Comparison of ENCODE assay signal across 15 cellular contexts in the genomic region with DNA sequence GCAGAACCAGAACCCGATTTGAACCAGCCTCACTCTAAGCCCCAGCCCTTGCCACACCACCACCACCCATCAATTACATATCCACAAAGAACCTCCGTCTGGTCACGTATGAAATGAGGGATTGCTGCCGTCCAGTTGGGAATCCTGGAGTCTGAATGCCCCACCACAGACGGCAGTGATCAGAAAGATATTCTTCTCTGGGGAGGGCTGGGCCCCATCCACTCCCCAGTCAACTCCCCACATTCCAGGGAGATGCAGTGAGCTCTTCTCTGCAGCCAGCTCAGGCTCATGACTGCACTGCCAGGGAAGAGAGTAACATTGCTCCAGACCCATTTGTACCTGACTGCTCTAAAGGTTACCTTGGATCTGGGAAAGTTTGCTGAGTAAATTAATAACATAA. TPM values are rescaled to one million over a fixed set of nuclear protein-coding genes. Genes with fewer than 3 reads are reported as not detected.
DNase-seq lines count a peak whose midpoint lies in the region; ATAC-seq, FAIRE-seq and TF ChIP-seq lines count a peak whose summit lies in the region.
"Had no signal": no experiment of that assay in that cellular context is flagged by ENCODE, and none has a peak within 500 bp of the region (broad histone marks: within the 10 kb centered on the region; RNA-seq: fewer than 3 reads in every experiment).

No MANE protein-coding gene starts in this region.

- H3K79me1 ChIP-seq in mesenchymal stem cell (replicated peaks; ENCODE audit: low read length, poor library complexity, severe bottlenecking) = peaks cover 2% of the 10 kb centered on the region

- no peaks in the 10 kb centered on the region for H3K27me3 ChIP-seq in GM23248 (replicated peaks; ENCODE audit: insufficient read depth)
- no peaks in the 10 kb centered on the region for H3K27me3 ChIP-seq in astrocyte (ENCODE audit: insufficient read depth, low read length)
- H3K27me3 ChIP-seq in mesenchymal stem cell (ENCODE audit: control insufficient read depth in 1 of 2, insufficient read depth in 1 of 2, low read length in 2 of 2) = no peaks in the 10 kb centered on the region

- no peaks in the 10 kb centered on the region for H3K36me3 Mint-ChIP-seq in astrocyte (ENCODE audit: low read depth, unreplicated experiment)
- no peaks in the 10 kb centered on the region for H3K36me3 Mint-ChIP-seq in type B pancreatic cell
- H3K36me3 Mint-ChIP-seq in activated T-helper 17 cell treated with anti-CD3 and anti-CD28 coated beads, Interleukin-2, amount 50 U/mL, for 72 hours (ENCODE audit: low read depth) = no peaks in the 10 kb centered on the region
- H3K36me3 Mint-ChIP-seq: IgD-negative memory B cell had no signal

- H3K9me3 ChIP-seq in GM23248 (ENCODE audit: low read depth) (no peaks in the 10 kb centered on the region), astrocyte (ENCODE audit: insufficient read depth, low read depth, low read length) (no peaks in the 10 kb centered on the region), mesenchymal stem cell (ENCODE audit: control insufficient read depth, low read length) (no peaks in the 10 kb centered on the region)
- H3K9me3 ChIP-seq: HAP-1 had no signal

- H4K8ac ChIP-seq in mesenchymal stem cell (ENCODE audit: low read length) = no peak overlapping the region

- no peak for TF ChIP-seq CTCF in astrocyte (IDR thresholded peaks at IDR 0.05; ENCODE audit: insufficient read depth, low read depth, low read length)
- TF ChIP-seq CTCF in type B pancreatic cell (conservative IDR thresholded peaks at IDR 0.05) = no peak

- H3K9ac ChIP-seq in GM23248 (no peak overlapping the region), astrocyte (ENCODE audit: low read length) (no peak overlapping the region), mesenchymal stem cell (ENCODE audit: low read length) (no peak overlapping the region)

- peaks cover 33% of the 10 kb centered on the region for H3F3A ChIP-seq in GM23248 (ENCODE audit: insufficient read depth)

- H2BK5ac ChIP-seq in mesenchymal stem cell (ENCODE audit: low read depth, low read length, poor library complexity, severe bottlenecking) = no peak overlapping the region

- H3K4me1 ChIP-seq in GM23248 (ENCODE audit: insufficient read depth) (peaks cover 25% of the 10 kb centered on the region), astrocyte (ENCODE audit: insufficient read depth, low read length) (peaks cover 29% of the 10 kb centered on the region), mesenchymal stem cell (ENCODE audit: control insufficient read depth, insufficient read depth, low read depth, low read length) (peaks cover 27% of the 10 kb centered on the region)

- no peak overlapping the region for H2BK15ac ChIP-seq in mesenchymal stem cell (ENCODE audit: low read depth, poor library complexity, severe bottlenecking)

- no peak overlapping the region for H4K91ac ChIP-seq in mesenchymal stem cell (ENCODE audit: low read length)

- H3K27me3 Mint-ChIP-seq in astrocyte (ENCODE audit: low read depth, unreplicated experiment) (no peaks in the 10 kb centered on the region), type B pancreatic cell (no peaks in the 10 kb centered on the region)
- no peaks in the 10 kb centered on the region for H3K27me3 Mint-ChIP-seq in activated T-helper 17 cell treated with anti-CD3 and anti-CD28 coated beads, Interleukin-2, amount 50 U/mL, for 72 hours
- H3K27me3 Mint-ChIP-seq: IgD-negative memory B cell had no signal

- FAIRE-seq in astrocyte (lab: Jason Lieb, UNC) = no peak
- FAIRE-seq: RCC 7860 had no signal

- H2AFZ ChIP-seq in GM23248 (no peak overlapping the region), astrocyte (ENCODE audit: low read depth, low read length) (no peak overlapping the region), mesenchymal stem cell (ENCODE audit: low read depth, low read length) (no peak overlapping the region)

- H3K36me3 ChIP-seq in GM23248 (ENCODE audit: low read depth) = no peaks in the 10 kb centered on the region
- no peaks in the 10 kb centered on the region for H3K36me3 ChIP-seq in astrocyte (ENCODE audit: insufficient read depth, low read length)
- no peaks in the 10 kb centered on the region for H3K36me3 ChIP-seq in mesenchymal stem cell (ENCODE audit: control insufficient read depth in 1 of 2, insufficient read depth in 2 of 2, low read depth in 1 of 2, low read length in 2 of 2)
- H3K36me3 ChIP-seq: HAP-1 had no signal

- H3K4me1 Mint-ChIP-seq in astrocyte (ENCODE audit: low read depth, unreplicated experiment) = peaks cover 31% of the 10 kb centered on the region
- H3K4me1 Mint-ChIP-seq in type B pancreatic cell (ENCODE audit: unreplicated experiment) = peaks cover 42% of the 10 kb centered on the region
- H3K4me1 Mint-ChIP-seq in activated T-helper 17 cell treated with anti-CD3 and anti-CD28 coated beads, Interleukin-2, amount 50 U/mL, for 72 hours = peaks cover 10% of the 10 kb centered on the region

- H3K4me2 ChIP-seq in GM23248 (ENCODE audit: unreplicated experiment) = no peak overlapping the region
- no peak overlapping the region for H3K4me2 ChIP-seq in astrocyte (ENCODE audit: low read length)
- no peak overlapping the region for H3K4me2 ChIP-seq in mesenchymal stem cell (ENCODE audit: low read length, poor library complexity, severe bottlenecking)

- DNase-seq in GM23248 (peak; percentile 26), astrocyte (ENCODE audit: low read depth) (no peak), mesenchymal stem cell (no peak), type B pancreatic cell (ENCODE audit: extremely low spot score, unreplicated experiment) (no peak), NCI-H187 (lab: John Stamatoyannopoulos, UW) (no peak), globus pallidus (ENCODE audit: low spot score) (no peak)
- DNase-seq: C1 segment of cervical spinal cord, NCI-H1417, NCI-H2029, NCI-H524, SHP77 had no signal

- H3K27ac ChIP-seq in GM23248 = no peak overlapping the region
- H3K27ac ChIP-seq in astrocyte (ENCODE audit: low read depth, low read length) = no peak overlapping the region
- H3K27ac ChIP-seq in mesenchymal stem cell (ENCODE audit: low read length, poor library complexity, severe bottlenecking) = no peak overlapping the region

- no peaks in the 10 kb centered on the region for H3K9me2 ChIP-seq in GM23248 (ENCODE audit: insufficient read depth)

- H3K79me2 ChIP-seq in GM23248 (ENCODE audit: insufficient read depth) (no peaks in the 10 kb centered on the region), astrocyte (ENCODE audit: insufficient read depth, low read length) (no peaks in the 10 kb centered on the region)

- no peak overlapping the region for H3K4me3 ChIP-seq in GM23248
- H3K4me3 ChIP-seq in astrocyte (ENCODE audit: insufficient read depth, low read depth, low read length) = no peak overlapping the region
- no peak overlapping the region for H3K4me3 ChIP-seq in mesenchymal stem cell (ENCODE audit: insufficient read depth in 1 of 2, low read depth in 1 of 2, low read length in 2 of 2)
- H3K4me3 ChIP-seq: HAP-1 had no signal

- H3K27ac Mint-ChIP-seq in astrocyte (ENCODE audit: unreplicated experiment) (peak overlapping the region; percentile 72), type B pancreatic cell (peak overlapping the region; percentile 40)
- H3K27ac Mint-ChIP-seq in activated T-helper 17 cell treated with anti-CD3 and anti-CD28 coated beads, Interleukin-2, amount 50 U/mL, for 72 hours = no peak overlapping the region
- H3K27ac Mint-ChIP-seq: IgD-negative memory B cell had no signal

- H3K23ac ChIP-seq in mesenchymal stem cell (ENCODE audit: low read length in 2 of 2) = no peak overlapping the region

- no peak for ATAC-seq in activated T-helper 17 cell treated with anti-CD3 and anti-CD28 coated beads, Interleukin-2, amount 50 U/mL, for 72 hours (replicated peaks)

- H3K4me3 Mint-ChIP-seq in astrocyte (ENCODE audit: unreplicated experiment) = no peak overlapping the region
- no peak overlapping the region for H3K4me3 Mint-ChIP-seq in type B pancreatic cell
- H3K4me3 Mint-ChIP-seq in activated T-helper 17 cell treated with anti-CD3 and anti-CD28 coated beads, Interleukin-2, amount 50 U/mL, for 72 hours = no peak overlapping the region
- H3K4me3 Mint-ChIP-seq: IgD-negative memory B cell had no signal

- H3K4ac ChIP-seq in mesenchymal stem cell (ENCODE audit: low read depth in 1 of 2, low read length in 2 of 2) = no peak overlapping the region

- H4K20me1 ChIP-seq in GM23248 (ENCODE audit: insufficient read depth) (no peaks in the 10 kb centered on the region), astrocyte (ENCODE audit: insufficient read depth, low read length) (no peaks in the 10 kb centered on the region)

- H3K18ac ChIP-seq in mesenchymal stem cell (ENCODE audit: low read depth in 1 of 2, low read length in 2 of 2) = no peak overlapping the region

- H3K9me3 Mint-ChIP-seq in astrocyte (ENCODE audit: unreplicated experiment) = no peaks in the 10 kb centered on the region
- no peaks in the 10 kb centered on the region for H3K9me3 Mint-ChIP-seq in type B pancreatic cell
- no peaks in the 10 kb centered on the region for H3K9me3 Mint-ChIP-seq in activated T-helper 17 cell treated with anti-CD3 and anti-CD28 coated beads, Interleukin-2, amount 50 U/mL, for 72 hours
- H3K9me3 Mint-ChIP-seq: IgD-negative memory B cell had no signal

- peak overlapping the region; percentile 77 for H2AK5ac ChIP-seq in mesenchymal stem cell (ENCODE audit: low read length, severe bottlenecking)

- H2BK12ac ChIP-seq in mesenchymal stem cell (ENCODE audit: low read length in 2 of 2) = no peak overlapping the region

- WGBS in GM23248 (ENCODE audit: low coverage in 1 of 2, low lambda C conversion rate in 2 of 2, missing lambda C conversion rate in 2 of 2), 2 experiments = 73 to 80% methylated on average over 5 of the region's 5 CpGs
- WGBS in mesenchymal stem cell = 90% methylated on average over 5 of the region's 5 CpGs

- H3K14ac ChIP-seq in mesenchymal stem cell (ENCODE audit: low read length in 2 of 2) = no peak overlapping the region

- in situ Hi-C loops in GM23248 (cut with MboI) = no loop called here

- no peak overlapping the region for H2BK120ac ChIP-seq in mesenchymal stem cell (ENCODE audit: low read depth, low read length)

RNA-seq across cellular contexts. Expression of a gene that starts 18.3 kb away (rescaled TPM):
- 192 and 227 TPM in 2 replicates for total RNA-seq in GM23248 (2014; rRNA removed; shearing (Covaris generic))
- polyA plus RNA-seq in GM23248 (2016; fragmentation: Nextera tagmentation; extraction: Ambion mirVana) = 265 and 275 TPM in 2 replicates
- total RNA-seq in astrocyte (115 and 132 TPM in 2 replicates), type B pancreatic cell (ENCODE audit: low replicate concordance) (51.0 and 51.9 TPM in 2 replicates)
- polyA plus RNA-seq in mesenchymal stem cell (2013, experiment 1 of 2) = 123 TPM
- 127 TPM for polyA plus RNA-seq in mesenchymal stem cell (2013, experiment 2 of 2)
- total RNA-seq in activated T-helper 17 cell treated with anti-CD3 and anti-CD28 coated beads, Interleukin-2, amount 50 U/mL, for 72 hours = 10 to 100 TPM; 37.7 to 72.3 TPM
